ENCODE assay signal across 8 cellular contexts in the genomic region with DNA sequence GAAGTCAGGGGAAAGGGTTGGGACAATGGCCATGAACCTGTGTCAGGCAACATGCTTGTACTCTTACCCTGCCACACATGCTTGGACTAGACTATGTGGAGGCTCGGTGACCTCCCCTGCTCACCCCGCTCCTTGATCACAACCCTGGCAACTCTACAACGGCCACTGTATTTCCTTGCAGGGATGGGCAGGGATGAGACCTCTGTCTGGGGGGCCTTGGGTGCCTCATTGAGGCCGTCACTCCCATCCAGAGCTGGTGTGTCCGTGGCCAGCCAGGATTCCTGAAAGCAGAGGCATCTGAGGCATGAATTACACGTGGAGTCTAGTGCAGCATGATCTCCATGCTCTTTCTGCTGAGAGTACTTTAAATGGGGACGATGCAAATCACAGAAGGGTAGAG. TPM values are rescaled to one million over a fixed set of nuclear protein-coding genes. Genes with fewer than 3 reads are reported as not detected.
DNase-seq lines count a peak whose midpoint lies in the region; ATAC-seq, FAIRE-seq and TF ChIP-seq lines count a peak whose summit lies in the region.

No MANE protein-coding gene starts in this region.

- no peak overlapping the region for H2AFZ ChIP-seq in GM12878 (ENCODE audit: control insufficient read depth, low read depth, low read length)

- no peaks in the 10 kb centered on the region for H4K20me1 ChIP-seq in GM12878 (ENCODE audit: control insufficient read depth, insufficient read depth)

- no peaks in the 10 kb centered on the region for H3K27me3 ChIP-seq in heart left ventricle
- no peaks in the 10 kb centered on the region for H3K27me3 ChIP-seq in GM12878 (replicated peaks in 1 of 2; ENCODE audit: control insufficient read depth in 2 of 2, insufficient read depth in 2 of 2, low read length in 1 of 2)
- no peaks in the 10 kb centered on the region for H3K27me3 ChIP-seq in lung (ENCODE audit: control insufficient read depth, insufficient read depth)
- H3K27me3 ChIP-seq in upper lobe of left lung = no peaks in the 10 kb centered on the region

- WGBS in heart left ventricle, 4 donors = 41 to 68% (median 63%) methylated on average over 7 of the region's 7 CpGs
- WGBS in GM12878 (ENCODE audit: insufficient coverage, insufficient replicate concordance, low lambda C conversion rate, missing lambda C conversion rate) = 80% methylated on average over 7 of the region's 7 CpGs
- WGBS in lung, 2 donors = 85 to 94% methylated on average over 7 of the region's 7 CpGs
- WGBS in upper lobe of left lung, 2 donors = 80 to 86% methylated on average over 4 to 7 of the region's 7 CpGs

- ATAC-seq in heart left ventricle (no peak), Right ventricle myocardium inferior (no peak), GM12878 (no peak), lung (ENCODE audit: insufficient read depth, low FRiP score) (no peak), upper lobe of left lung (ENCODE audit: low FRiP score in 2 of 2) (no peak), HG02678 (IDR thresholded peaks at IDR 0.05; ENCODE audit: unreplicated experiment) (no peak), GM18498 (IDR thresholded peaks at IDR 0.05; ENCODE audit: unreplicated experiment) (no peak)

- no peak for TF ChIP-seq CTCF in heart left ventricle (IDR thresholded peaks at IDR 0.05)
- TF ChIP-seq CTCF in GM12878 (IDR thresholded peaks at IDR 0.05 in 2 of 3, conservative IDR thresholded peaks at IDR 0.05 in 1 of 3; ENCODE audit: control insufficient read depth in 2 of 3, extremely low read depth in 1 of 3, insufficient read depth in 1 of 3, low read depth in 3 of 3, low read length in 3 of 3) = no peak
- TF ChIP-seq CTCF in lung (IDR thresholded peaks at IDR 0.05; ENCODE audit: control extremely low read depth, extremely low read depth) = no peak
- no peak for TF ChIP-seq CTCF in upper lobe of left lung (IDR thresholded peaks at IDR 0.05)

- TF ChIP-seq EP300 in GM12878 (IDR thresholded peaks at IDR 0.05; ENCODE audit: borderline replicate concordance in 1 of 2, control insufficient read depth in 1 of 2, low read depth in 2 of 2, low read length in 2 of 2) (no peak), upper lobe of left lung (IDR thresholded peaks at IDR 0.05) (no peak)

- no peak for FAIRE-seq in GM12878 (lab: Jason Lieb, UNC)

- CTCF ChIA-PET in GM12878 (lab: Yijun Ruan, JAX) = interaction anchor here (1.1 to 7.5 kb wide), 6 partner anchors 9 to 224 kb away, joined by 3 to 108 read pairs (median 4); a partner anchor contains a TSS

- intact Hi-C loops in heart left ventricle (cut with DNase I) (loop anchor here in 4 of 10 donors (5.0 to 10.0 kb wide), 2 partner anchors 66 to 1279 kb away; a partner anchor contains a TSS), Right ventricle myocardium inferior (cut with DNase I) (loop anchor here (5.0 kb wide), 1 partner anchor 66 kb away; a partner anchor contains a TSS), GM12878 (cut with micrococcal nuclease; ENCODE audit: unreplicated experiment) (loop anchor here (5.0 kb wide), 1 partner anchor 596 kb away; a partner anchor contains a TSS)

- no TSS peak for BruUV-seq in GM12878 (replicated peaks; lab: Mats Ljungman, UMichigan)

- TF ChIP-seq POLR2A in heart left ventricle (IDR thresholded peaks at IDR 0.05) = no peak
- no peak for TF ChIP-seq POLR2A in GM12878 (IDR thresholded peaks at IDR 0.05; ENCODE audit: low read depth, low read length)
- TF ChIP-seq POLR2A in upper lobe of left lung (IDR thresholded peaks at IDR 0.05) = no peak

- H3K27ac ChIP-seq in heart left ventricle (peak overlapping the region in 11 of 12 donors; percentile 75 to 97 (median 87)), GM12878 (ENCODE audit: control insufficient read depth, insufficient read depth) (no peak overlapping the region), lung (ENCODE audit: low read depth in 1 of 2, low read length in 1 of 2) (peak overlapping the region; percentile 28 to 87), upper lobe of left lung (peak overlapping the region in 3 of 4 donors; percentile 55 to 88 (median 81))

- peak overlapping the region; percentile 77 for H3K4me2 ChIP-seq in GM12878 (ENCODE audit: control insufficient read depth, insufficient read depth)

- TF ChIP-seq RAD21 in GM12878 (IDR thresholded peaks at IDR 0.05; ENCODE audit: insufficient read depth, low read depth, low read length) = no peak

- no peaks in the 10 kb centered on the region for H3K79me2 ChIP-seq in GM12878 (ENCODE audit: control insufficient read depth, insufficient read depth, low read length)

- peaks cover 4 to 64% (median 49%) of the 10 kb centered on the region in 12 donors for H3K4me1 ChIP-seq in heart left ventricle
- H3K4me1 ChIP-seq in GM12878 (ENCODE audit: control insufficient read depth, insufficient read depth, low read length) = peaks cover 18% of the 10 kb centered on the region
- H3K4me1 ChIP-seq in lung (ENCODE audit: control insufficient read depth in 2 of 2, insufficient read depth in 2 of 2, low read length in 2 of 2) = peaks cover 3 to 17% of the 10 kb centered on the region in 2 donors
- H3K4me1 ChIP-seq in upper lobe of left lung = peaks cover 15 to 37% (median 24%) of the 10 kb centered on the region in 4 donors

- H3K4me3 ChIP-seq in heart left ventricle = peak overlapping the region; percentile 65 to 98 (median 86)
- H3K4me3 ChIP-seq in GM12878 = peak overlapping the region; percentile 96
- H3K4me3 ChIP-seq in lung = peak overlapping the region; percentile 88
- peak overlapping the region in 3 of 4 donors; percentile 87 to 92 (median 91) for H3K4me3 ChIP-seq in upper lobe of left lung

- DNase-seq in heart left ventricle (peak in 1 of 5 donors; percentile 19), Right ventricle myocardium inferior (ENCODE audit: missing footprints) (no peak), GM12878 (ENCODE audit: low read depth, low spot score) (no peak), lung (ENCODE audit: low spot score) (no peak), upper lobe of left lung (no peak)
- no peak for DNase-seq in effector CD8-positive, alpha-beta T cell (lab: John Stamatoyannopoulos, UW)

- peaks cover 0 to 27% (median 23%) of the 10 kb centered on the region in 9 donors for H3K36me3 ChIP-seq in heart left ventricle
- H3K36me3 ChIP-seq in GM12878 (ENCODE audit: control insufficient read depth in 2 of 2, insufficient read depth in 2 of 2, low read length in 1 of 2) = 0 out of 4 replicates have a peak, but pooled peaks cover 0 to 3% of the 10 kb centered on the region in 2 experiments
- H3K36me3 ChIP-seq in lung (ENCODE audit: control insufficient read depth in 2 of 2, insufficient read depth in 2 of 2, low read length in 2 of 2) = peaks cover 0 to 11% of the 10 kb centered on the region in 2 donors
- H3K36me3 ChIP-seq in upper lobe of left lung = peaks cover 0 to 23% (median 9%) of the 10 kb centered on the region in 4 donors

- RAD21 ChIA-PET in GM12878 (lab: Charles Lee; ENCODE audit: unreplicated experiment) = interaction anchor here (1.2 to 2.2 kb wide), 3 partner anchors 12 to 455 kb away, joined by 4 to 6 read pairs (median 4); no protein-coding TSS in a partner anchor

- H3K9me3 ChIP-seq in heart left ventricle (no peaks in the 10 kb centered on the region), GM12878 (replicated peaks; ENCODE audit: control insufficient read depth, insufficient read depth, low read length) (no peaks in the 10 kb centered on the region), lung (ENCODE audit: control insufficient read depth in 2 of 2, insufficient read depth in 1 of 2, low read length in 1 of 2) (peaks cover 0 to 2% of the 10 kb centered on the region in 2 donors), upper lobe of left lung (no peaks in the 10 kb centered on the region)

- in situ Hi-C loops in GM12878 (cut with MboI) = no loop called here

- SMC1A ChIA-PET in GM12878 (lab: Charles Lee; ENCODE audit: uncharacterized antibody, unreplicated experiment) = interaction anchor here (2.0 to 2.5 kb wide), 2 partner anchors 16 to 82 kb away, joined by 7 to 9 read pairs; no protein-coding TSS in a partner anchor

- POLR2A ChIA-PET in GM12878 (lab: Charles Lee) = interaction anchor here (0.9 to 1.6 kb wide), 2 partner anchors 16 to 39 kb away, joined by 5 to 7 read pairs; no protein-coding TSS in a partner anchor

- no peak overlapping the region for H3K9ac ChIP-seq in GM12878 (ENCODE audit: control insufficient read depth, insufficient read depth, low read length)

RNA-seq across cellular contexts. Expression of a gene that starts 0.9 kb away (rescaled TPM):
- total RNA-seq in heart left ventricle (10 to 100 TPM; 27.3 to 68.0 (median 45.4) TPM), Right ventricle myocardium inferior (43.8 TPM), GM12878 (2014; rRNA removed) (8.2 and 8.4 TPM in 2 replicates), GM12878 (2014; rRNA removed; fragmentation: Illumina TruSeq; extraction: Trizol) (3.4 and 3.8 TPM in 2 replicates), GM12878 (2021) (7.6 and 7.8 TPM in 2 replicates), lung (10 to 100 TPM; 15.6 to 42.4 TPM), upper lobe of left lung (10 to 100 TPM; 25.6 to 84.8 (median 57.5) TPM)
- polyA plus RNA-seq in heart left ventricle (10 to 100 TPM; 25.8 to 66.6 TPM), GM12878 (2011; rRNA removed) (3.1 and 6.3 TPM in 2 replicates), GM12878 (2014; fragmentation: Illumina TruSeq; extraction: Trizol) (1.5 and 3.0 TPM in 2 replicates), GM12878 (2014; fragmentation: Nextera tagmentation; extraction: Ambion mirVana) (1 to 10 TPM in 1 of 2 experiments, under 1 TPM in 1; 0.31 to 1.1 TPM), GM12878 (2014; rRNA removed) (7.8 and 8.5 TPM in 2 replicates), GM12878 (2016; fragmentation: Nextera tagmentation; extraction: Ambion mirVana) (1 to 10 TPM; 7.3 to 9.4 TPM), lung (10 to 100 TPM; 11.0 to 23.7 TPM)
- 16.6 and 18.3 TPM in 2 replicates for total RNA-seq in GM12878 (2013; cell fraction: nucleolus; rRNA removed)
- 3.6 TPM for polyA plus RNA-seq in GM12878 (2011; ENCODE audit: low read depth)
- polyA plus RNA-seq in GM12878 (2011; cell fraction: cytosol; rRNA removed) = 8.2 and 8.9 TPM in 2 replicates
- 11.1 and 11.3 TPM in 2 replicates for polyA plus RNA-seq in GM12878 (2011; cell fraction: nucleus; rRNA removed)
- 5.8 and 8.0 TPM in 2 replicates for polyA plus RNA-seq in GM12878 (2012)
- 8.5 and 8.7 TPM in 2 replicates for polyA minus RNA-seq in GM12878 (2011; rRNA and poly(A)+ RNA removed)
- 4.8 and 5.7 TPM in 2 replicates for polyA minus RNA-seq in GM12878 (2011; cell fraction: cytosol; rRNA and poly(A)+ RNA removed)
- polyA minus RNA-seq in GM12878 (2011; cell fraction: nucleus; rRNA and poly(A)+ RNA removed) = 4.1 and 7.2 TPM in 2 replicates

RNA-seq across cellular contexts. Expression of a gene that starts 10.2 kb away (rescaled TPM):
- total RNA-seq in heart left ventricle (1 to 10 TPM in 2 of 9 donors, under 1 TPM in 6, not detected in 1; 0.15 to 1.9 (median 0.63) TPM), Right ventricle myocardium inferior (0.41 TPM), GM12878 (2014; rRNA removed) (0.11 TPM in 1 of 2 replicates, not detected in the other), GM12878 (2014; rRNA removed; fragmentation: Illumina TruSeq; extraction: Trizol) (0.04 TPM in 1 of 2 replicates, not detected in the other), GM12878 (2021) (0.08 and 0.29 TPM in 2 replicates), lung (10 to 100 TPM; 43.8 to 65.5 TPM), upper lobe of left lung (100 to 1,000 TPM in 1 of 6 donors, 10 to 100 TPM in 5; 54.2 to 102 (median 64.4) TPM)
- polyA plus RNA-seq in heart left ventricle (under 1 TPM; 0.30 to 0.33 TPM), GM12878 (2011; rRNA removed) (not detected in 2 replicates), GM12878 (2014; fragmentation: Illumina TruSeq; extraction: Trizol) (0.06 TPM in 1 of 2 replicates, not detected in the other), GM12878 (2014; fragmentation: Nextera tagmentation; extraction: Ambion mirVana) (under 1 TPM in 1 of 2 experiments, not detected in 1; 0.08 TPM), GM12878 (2014; rRNA removed) (0.13 and 0.23 TPM in 2 replicates), GM12878 (2016; fragmentation: Nextera tagmentation; extraction: Ambion mirVana) (under 1 TPM; 0.12 to 0.64 TPM), lung (10 to 100 TPM; 22.5 to 34.8 TPM)
- total RNA-seq in GM12878 (2013; cell fraction: nucleolus; rRNA removed) = not detected in 2 replicates
- not detected for polyA plus RNA-seq in GM12878 (2011; ENCODE audit: low read depth)
- polyA plus RNA-seq in GM12878 (2011; cell fraction: cytosol; rRNA removed) = not detected in 2 replicates
- 0.03 and 0.18 TPM in 2 replicates for polyA plus RNA-seq in GM12878 (2011; cell fraction: nucleus; rRNA removed)
- polyA plus RNA-seq in GM12878 (2012) = 0.10 and 0.42 TPM in 2 replicates
- polyA minus RNA-seq in GM12878 (2011; rRNA and poly(A)+ RNA removed) = 0.10 TPM in 1 of 2 replicates, not detected in the other
- polyA minus RNA-seq in GM12878 (2011; cell fraction: cytosol; rRNA and poly(A)+ RNA removed) = 1.0 TPM in 1 of 2 replicates, not detected in the other
- 0.36 and 0.38 TPM in 2 replicates for polyA minus RNA-seq in GM12878 (2011; cell fraction: nucleus; rRNA and poly(A)+ RNA removed)

RNA-seq across cellular contexts. Expression of a gene that starts 18.2 kb away (rescaled TPM):
- 10 to 100 TPM; 32.7 to 76.0 (median 45.1) TPM for total RNA-seq in heart left ventricle
- 10 to 100 TPM; 45.6 to 50.5 TPM for polyA plus RNA-seq in heart left ventricle
- total RNA-seq in Right ventricle myocardium inferior = 33.7 TPM
- total RNA-seq in GM12878 (2013; cell fraction: nucleolus; rRNA removed) = 208 and 222 TPM in 2 replicates
- 29.8 and 33.9 TPM in 2 replicates for total RNA-seq in GM12878 (2014; rRNA removed)
- total RNA-seq in GM12878 (2014; rRNA removed; fragmentation: Illumina TruSeq; extraction: Trizol) = 27.4 and 27.5 TPM in 2 replicates
- total RNA-seq in GM12878 (2021) = 51.3 and 60.4 TPM in 2 replicates
- polyA plus RNA-seq in GM12878 (2011; ENCODE audit: low read depth) = 28.5 TPM
- 46.3 and 53.6 TPM in 2 replicates for polyA plus RNA-seq in GM12878 (2011; rRNA removed)
- 49.2 and 50.2 TPM in 2 replicates for polyA plus RNA-seq in GM12878 (2011; cell fraction: cytosol; rRNA removed)
- polyA plus RNA-seq in GM12878 (2011; cell fraction: nucleus; rRNA removed) = 208 and 220 TPM in 2 replicates
- polyA plus RNA-seq in GM12878 (2012) = 25.9 and 29.0 TPM in 2 replicates
- 60.1 and 66.5 TPM in 2 replicates for polyA plus RNA-seq in GM12878 (2014; fragmentation: Illumina TruSeq; extraction: Trizol)
- polyA plus RNA-seq in GM12878 (2014; fragmentation: Nextera tagmentation; extraction: Ambion mirVana) = 1 to 10 TPM; 8.2 TPM
- polyA plus RNA-seq in GM12878 (2014; rRNA removed) = 52.7 and 55.0 TPM in 2 replicates
- 10 to 100 TPM; 26.6 to 27.4 TPM for polyA plus RNA-seq in GM12878 (2016; fragmentation: Nextera tagmentation; extraction: Ambion mirVana)
- 106 and 130 TPM in 2 replicates for polyA minus RNA-seq in GM12878 (2011; rRNA and poly(A)+ RNA removed)
- polyA minus RNA-seq in GM12878 (2011; cell fraction: cytosol; rRNA and poly(A)+ RNA removed) = 28.4 and 29.1 TPM in 2 replicates
- 45.0 and 65.2 TPM in 2 replicates for polyA minus RNA-seq in GM12878 (2011; cell fraction: nucleus; rRNA and poly(A)+ RNA removed)
- total RNA-seq in lung = 10 to 100 TPM; 25.8 to 36.2 TPM
- 10 to 100 TPM in 1 of 2 donors, 1 to 10 TPM in 1; 8.9 to 14.2 TPM for polyA plus RNA-seq in lung
- 100 to 1,000 TPM in 1 of 6 donors, 10 to 100 TPM in 5; 44.9 to 109 (median 49.5) TPM for total RNA-seq in upper lobe of left lung

Comparison
In these comparisons a context has a peak if more than half of its experiments do, and no peak if none do; other contexts are left out.
1. RNA of a gene that starts 10.2 kb away (total RNA-seq): 54.2 to 102 TPM in upper lobe of left lung and 43.8 to 65.5 TPM in lung; 0.15 to 1.9 TPM in heart left ventricle, 0.41 TPM in Right ventricle myocardium inferior (single experiment) and 0.04 to 0.29 TPM in GM12878; every median in the first group is over 10 times any median in the second.
2. Peak in every context shown above with its lines, with median percentiles within 50 percentile points of each other: H3K4me3 ChIP-seq.